In the genomic region with DNA sequence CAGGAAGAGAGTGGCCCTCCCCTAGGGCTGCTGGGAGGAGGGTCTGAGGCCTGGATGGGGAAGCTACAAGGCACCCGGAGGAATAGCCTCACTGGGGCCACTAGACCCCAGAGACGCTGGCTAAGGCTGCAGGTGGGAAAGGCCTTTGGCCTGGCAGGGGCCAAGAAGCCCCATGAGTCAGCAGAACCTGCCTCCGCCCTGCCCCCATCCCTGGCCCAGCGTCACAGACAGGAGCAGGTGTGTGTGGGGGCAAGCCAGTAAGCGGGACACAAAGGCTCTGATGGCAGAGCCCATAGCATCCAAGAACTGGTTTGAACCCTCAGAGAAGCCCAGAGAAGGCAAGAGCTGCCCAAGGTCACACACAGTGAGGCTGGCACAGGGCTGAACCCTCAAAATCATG, we compare ENCODE assay signal across 2 cellular contexts.
TF ChIP-seq lines count a peak whose summit lies in the region.

No MANE protein-coding gene starts in this region.

TF ChIP-seq in K562, 482 proteins besides CTCF, POLR2A, EP300 and RAD21:
- TF ChIP-seq ZNF316 (IDR thresholded peaks at IDR 0.05) (peak; percentile 26; the same call in 1 of the 2 replicates), NFE2 (IDR thresholded peaks at IDR 0.05; ENCODE audit: low read depth) (peak; percentile 48; the same call in 1 of the 2 replicates), C11orf30 (IDR thresholded peaks at IDR 0.05; ENCODE audit: low read depth) (peak; percentile 45; the same call in 1 of the 2 replicates)

TF ChIP-seq in HepG2, 621 proteins besides CTCF, POLR2A, EP300 and RAD21:
- TF ChIP-seq ZNF768 (CRISPR knock-in tag; IDR thresholded peaks at IDR 0.05) = peak; percentile 48; the same call in 1 of the 2 replicates
